17 cellular contexts compared by ENCODE assay signal in genomic region chr14:51119411-51120051, GRCh38.
A peak's percentile ranks its signal among the peaks of the same experiment; 100 is the strongest.
DNase-seq lines count a peak whose midpoint lies in the region; ATAC-seq and TF ChIP-seq lines count a peak whose summit lies in the region.
"Had no signal": no experiment of that assay in that cellular context is flagged by ENCODE, and none has a peak within 500 bp of the region (broad histone marks: within the 10 kb centered on the region; RNA-seq: fewer than 3 reads in every experiment).

No MANE protein-coding gene starts in this region.

- POLR2A ChIA-PET in HEK293 (lab: Yijun Ruan, JAX), result no interaction called here

- no peak overlapping the region for H3K4me3 ChIP-seq in HEK293 (ENCODE audit: low read depth, low read length)

- peak; percentile 28 for DNase-seq in NCI-H1092 treated with DMSO at 0.1 percent for 48 hours (lab: John Stamatoyannopoulos, UW)
- DNase-seq in NCI-H1092 (lab: John Stamatoyannopoulos, UW), result no peak
- DNase-seq in NCI-H345 (lab: John Stamatoyannopoulos, UW), result peak; percentile 76
- DNase-seq in medulla oblongata (ENCODE audit: extremely low spot score), result peak; percentile 27
- DNase-seq in stimulated activated CD4-positive, alpha-beta T cell treated with anti-CD3 and anti-CD28 coated beads, Interleukin-2, amount 100 ng/mL, for 24 hours, result no peak
- DNase-seq in activated naive CD4-positive, alpha-beta T cell treated with Interleukin-2 at 50 U/mL for 16 hours, result no peak
- DNase-seq: 8988T; BE2C; CD4-positive, alpha-beta T cell; DND-41; NCI-H526 treated with DMSO at 0.1 percent for 48 hours; NK-92 treated with Interleukin-12 subunit alpha and Interleukin-12 subunit beta, amount 100 ng/mL, for 24 hours; SHP77 treated with DMSO at 0.1 percent for 48 hours had no signal

- H3K36me3 ChIP-seq in HEK293 (ENCODE audit: control insufficient read depth in 2 of 2, insufficient read depth in 1 of 2, low read length in 2 of 2), result no peaks in the 10 kb centered on the region; a peak in 1 of 3 replicates
- H3K36me3 ChIP-seq: BE2C had no signal

- CTCF ChIA-PET in HEK293 (lab: Yijun Ruan, JAX), result interaction anchor here (0.5 kb wide), 1 partner anchor 875 kb away, joined by 3 read pairs; no protein-coding TSS in a partner anchor

- no peak for ATAC-seq in HG02970 (IDR thresholded peaks at IDR 0.05; ENCODE audit: low FRiP score, unreplicated experiment)
- ATAC-seq: HCT116, SK-N-SH treated with all-trans-retinoic acid at 6 μM for 48 hours had no signal

- no peaks in the 10 kb centered on the region; the same call in none of the 2 replicates for H3K4me1 ChIP-seq in HEK293 (ENCODE audit: control insufficient read depth, insufficient read depth, low read length)
- H3K4me1 ChIP-seq: BE2C had no signal

- H3K27ac ChIP-seq in HEK293 (ENCODE audit: extremely low read depth, low read depth, low read length), result no peak overlapping the region

- no peaks in the 10 kb centered on the region for H3K9me3 ChIP-seq in HEK293 (ENCODE audit: control insufficient read depth, insufficient read depth, low read depth, low read length)
- H3K9me3 ChIP-seq: BE2C had no signal

- TF ChIP-seq CTCF in HEK293 (tag by site-specific recombination; IDR thresholded peaks at IDR 0.05), result no peak

TF ChIP-seq in HEK293, 187 proteins besides CTCF, POLR2A, EP300 and RAD21:
- TF ChIP-seq, protein P1, sequence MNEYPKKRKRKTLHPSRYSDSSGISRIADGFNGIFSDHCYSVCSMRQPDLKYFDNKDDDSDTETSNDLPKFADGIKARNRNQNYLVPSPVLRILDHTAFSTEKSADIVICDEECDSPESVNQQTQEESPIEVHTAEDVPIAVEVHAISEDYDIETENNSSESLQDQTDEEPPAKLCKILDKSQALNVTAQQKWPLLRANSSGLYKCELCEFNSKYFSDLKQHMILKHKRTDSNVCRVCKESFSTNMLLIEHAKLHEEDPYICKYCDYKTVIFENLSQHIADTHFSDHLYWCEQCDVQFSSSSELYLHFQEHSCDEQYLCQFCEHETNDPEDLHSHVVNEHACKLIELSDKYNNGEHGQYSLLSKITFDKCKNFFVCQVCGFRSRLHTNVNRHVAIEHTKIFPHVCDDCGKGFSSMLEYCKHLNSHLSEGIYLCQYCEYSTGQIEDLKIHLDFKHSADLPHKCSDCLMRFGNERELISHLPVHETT (tag by site-specific recombination; IDR thresholded peaks at IDR 0.05), result no peak
- 0 out of 2 replicates have a peak, but pooled peaks have one; percentile 52 for TF ChIP-seq PRDM1 (tag by site-specific recombination; IDR thresholded peaks at IDR 0.05)

Comparison
In these comparisons a context has a peak if more than half of its experiments do, and no peak if none do; other contexts are left out.
1. DNase-seq: peak in NCI-H1092 treated with DMSO at 0.1 percent for 48 hours (single experiment), NCI-H345 (single experiment) and medulla oblongata (single experiment); none in NCI-H1092 (single experiment), stimulated activated CD4-positive, alpha-beta T cell treated with anti-CD3 and anti-CD28 coated beads, Interleukin-2, amount 100 ng/mL, for 24 hours (0 of 2) and activated naive CD4-positive, alpha-beta T cell treated with Interleukin-2 at 50 U/mL for 16 hours (single experiment).